23 cellular contexts compared by ENCODE assay signal in genomic region chr4:99809326-99809725, GRCh38. TPM values are rescaled to one million over a fixed set of nuclear protein-coding genes. Genes with fewer than 3 reads are reported as not detected.
DNase-seq lines count a peak whose midpoint lies in the region; ATAC-seq, FAIRE-seq and TF ChIP-seq lines count a peak whose summit lies in the region.
"Had no signal": no experiment of that assay in that cellular context is flagged by ENCODE, and none has a peak within 500 bp of the region (broad histone marks: within the 10 kb centered on the region; RNA-seq: fewer than 3 reads in every experiment).

No MANE protein-coding gene starts in this region.

- peak overlapping the region; percentile 40; the same call in 1 of the 2 replicates for H3K27ac ChIP-seq in OCI-LY3 (ENCODE audit: low read length)
- H3K27ac ChIP-seq: HL-60, SJSA1 had no signal

- intact Hi-C loops in posterior vena cava (cut with DNase I) = no loop called here

- FAIRE-seq in GM12892 (lab: Jason Lieb, UNC) = no peak

- TF ChIP-seq CTCF in OCI-LY3 (IDR thresholded peaks at IDR 0.05; ENCODE audit: low read depth, low read length) (no peak), glutamatergic neuron (IDR thresholded peaks at IDR 0.05; ENCODE audit: partially characterized antibody, unreplicated experiment) (no peak)

- H3K27me3 Mint-ChIP-seq in glutamatergic neuron (ENCODE audit: unreplicated experiment) = peaks cover 6% of the 10 kb centered on the region

- ATAC-seq in GM19397 (IDR thresholded peaks at IDR 0.05; ENCODE audit: unreplicated experiment) = peak; percentile 38

- H3K4me1 Mint-ChIP-seq in glutamatergic neuron (ENCODE audit: low read depth, unreplicated experiment) = peaks cover 31% of the 10 kb centered on the region

- H3K36me3 ChIP-seq in OCI-LY3 (replicated peaks; ENCODE audit: low read depth, low read length) = no peaks in the 10 kb centered on the region
- H3K36me3 ChIP-seq: MG63, SJSA1 had no signal

- peaks cover 32% of the 10 kb centered on the region for H3K4me1 ChIP-seq in OCI-LY3 (ENCODE audit: low read length)

- H3K79me2 ChIP-seq in OCI-LY3 (ENCODE audit: low read length) = no peaks in the 10 kb centered on the region

- peak overlapping the region; percentile 63 for H3K4me3 ChIP-seq in OCI-LY3 (ENCODE audit: low read length)
- H3K4me3 ChIP-seq: MG63, SJSA1 had no signal

- H3K9me3 ChIP-seq in OCI-LY3 (ENCODE audit: insufficient read depth, low read length) = no peaks in the 10 kb centered on the region
- H3K9me3 ChIP-seq: MG63, SJSA1 had no signal

- H3K4me3 Mint-ChIP-seq in glutamatergic neuron (ENCODE audit: unreplicated experiment) = peak overlapping the region; percentile 38
- H3K4me3 Mint-ChIP-seq: CD14-positive monocyte had no signal

- DNase-seq in Ammon's horn (ENCODE audit: low spot score) (peak; percentile 53), glutamatergic neuron (no peak), A172 (ENCODE audit: low spot score) (no peak), GM12892 (ENCODE audit: insufficient read length) (no peak), posterior vena cava (ENCODE audit: low spot score) (no peak)
- DNase-seq in NK-92 treated with Interleukin-12 subunit alpha and Interleukin-12 subunit beta, amount 100 ng/mL, for 24 hours (lab: John Stamatoyannopoulos, UW) = no peak
- DNase-seq: GDM1, H7, IMR-90, MG63, NCI-H1092 treated with DMSO at 0.1 percent for 48 hours, NCI-H146, NCI-H2081, NCI-H774, SW 1271 had no signal

- H3K27ac Mint-ChIP-seq in glutamatergic neuron (ENCODE audit: unreplicated experiment) = peak overlapping the region; percentile 91
- H3K27ac Mint-ChIP-seq: CD14-positive monocyte had no signal

- H4K20me1 ChIP-seq in OCI-LY3 (ENCODE audit: insufficient read depth, low read length) = no peaks in the 10 kb centered on the region

- peak overlapping the region; percentile 43; the same call in 1 of the 2 replicates for H3K9ac ChIP-seq in OCI-LY3 (ENCODE audit: low read length)

- peaks cover 8% of the 10 kb centered on the region for H3K36me3 Mint-ChIP-seq in glutamatergic neuron (ENCODE audit: unreplicated experiment)
- H3K36me3 Mint-ChIP-seq: CD14-positive monocyte had no signal

- H3K9me3 Mint-ChIP-seq in glutamatergic neuron (ENCODE audit: unreplicated experiment) = no peaks in the 10 kb centered on the region
- H3K9me3 Mint-ChIP-seq: CD14-positive monocyte had no signal

- H2AFZ ChIP-seq in OCI-LY3 (ENCODE audit: low read depth, low read length) = peak overlapping the region; percentile 83

- H3K4me2 ChIP-seq in OCI-LY3 (ENCODE audit: low read length) = peak overlapping the region; percentile 87

- no peak for TF ChIP-seq POLR2A in GM12892 (IDR thresholded peaks at IDR 0.05; ENCODE audit: low read depth, low read length)

- H3K27me3 ChIP-seq in OCI-LY3 (ENCODE audit: low read depth, low read length) = no peaks in the 10 kb centered on the region
- H3K27me3 ChIP-seq: MG63, SJSA1 had no signal

RNA-seq across cellular contexts. Expression of gene DAPP1, which starts 7.3 kb away (rescaled TPM):
- total RNA-seq in glutamatergic neuron (ENCODE audit: unreplicated experiment) (not detected), posterior vena cava (1 to 10 TPM; 1.7 to 2.8 TPM)
- total RNA-seq in A172 (2014; rRNA removed; shearing (Covaris generic)) = not detected in 2 replicates
- polyA plus RNA-seq in GM12892 (2012; ENCODE audit: missing spikeins) = 40.2 TPM
- total RNA-seq: A673, H7, HT1080, IMR-90, NCI-H460 had no signal
- polyA plus RNA-seq: IMR-90 had no signal
